Comparison of ENCODE assay signal across 6 cellular contexts in genomic region chr5:14919106-14919505, GRCh38. TPM values are rescaled to one million over a fixed set of nuclear protein-coding genes. Genes with fewer than 3 reads are reported as not detected.
DNase-seq lines count a peak whose midpoint lies in the region; ATAC-seq, FAIRE-seq and TF ChIP-seq lines count a peak whose summit lies in the region.
"Not testable (repeated sequence)": the region's sequence is repeated elsewhere in the genome, so short reads cannot be mapped to it uniquely, and the experiment has no call there.

No MANE protein-coding gene starts in this region.

- not testable (repeated sequence) for H3K14ac ChIP-seq in IMR-90 (replicated peaks; ENCODE audit: low read depth, low read length)

- H2BK15ac ChIP-seq in IMR-90 (ENCODE audit: low read depth, low read length): peak overlapping the region; percentile 46; the same call in 1 of the 3 replicates

- intact Hi-C loops in IMR-90 (cut with micrococcal nuclease); K562 (cut with micrococcal nuclease): not testable (repeated sequence)

- not testable (repeated sequence) for BruUV-seq in IMR-90 (replicated peaks; lab: Mats Ljungman, UMichigan); K562 (replicated peaks; lab: Mats Ljungman, UMichigan)

- POLR2A ChIA-PET in HEK293 (lab: Yijun Ruan, JAX); IMR-90 (lab: Charles Lee; ENCODE audit: unreplicated experiment); K562 (lab: Yijun Ruan, JAX): not testable (repeated sequence)

- not testable (repeated sequence) for H3K27me3 Mint-ChIP-seq in activated T-cell treated with anti-CD3 and anti-CD28 coated beads, Interleukin-2, amount 50 U/mL, for 72 hours (ENCODE audit: low read depth); activated T-helper 17 cell treated with anti-CD3 and anti-CD28 coated beads, Interleukin-2, amount 50 U/mL, for 72 hours; activated naive CD4-positive, alpha-beta T cell treated with anti-CD3 and anti-CD28 coated beads, Interleukin-2, amount 50 U/mL, for 24 hours

- not testable (repeated sequence) for TF ChIP-seq RAD21 in IMR-90 (IDR thresholded peaks at IDR 0.05; ENCODE audit: low read length); K562 (CRISPR knock-in tag; conservative IDR thresholded peaks at IDR 0.05 in 1 of 2, IDR thresholded peaks at IDR 0.05 in 1 of 2)

- not testable (repeated sequence) for H3K4me3 ChIP-seq in HEK293 (ENCODE audit: low read depth, low read length); IMR-90 (ENCODE audit: insufficient read depth, low read depth, low read length); K562

- WGBS in IMR-90 (ENCODE audit: extremely low coverage in 2 of 2, insufficient read length in 1 of 2), 2 experiments: 100% methylated on average over 1 of the region's 2 CpGs; no CpG with 5 or more reads in 1 of the 2 experiments
- WGBS in K562 (ENCODE audit: insufficient coverage, low coverage, missing lambda C conversion rate): 0% methylated on average over 2 of the region's 2 CpGs

- FAIRE-seq in K562 (lab: Jason Lieb, UNC): not testable (repeated sequence)

- not testable (repeated sequence) for H3K56ac ChIP-seq in IMR-90 (ENCODE audit: extremely low read depth, insufficient read depth, low read length)

- not testable (repeated sequence) for H3K4me3 Mint-ChIP-seq in activated T-cell treated with anti-CD3 and anti-CD28 coated beads, Interleukin-2, amount 50 U/mL, for 72 hours; activated T-helper 17 cell treated with anti-CD3 and anti-CD28 coated beads, Interleukin-2, amount 50 U/mL, for 72 hours; activated naive CD4-positive, alpha-beta T cell treated with anti-CD3 and anti-CD28 coated beads, Interleukin-2, amount 50 U/mL, for 24 hours

- not testable (repeated sequence) for H3K18ac ChIP-seq in IMR-90 (ENCODE audit: low read depth, low read length)

- not testable (repeated sequence) for TF ChIP-seq CTCF in HEK293 (tag by site-specific recombination; IDR thresholded peaks at IDR 0.05); IMR-90 (conservative IDR thresholded peaks at IDR 0.05; ENCODE audit: low read depth, low read length); K562 (IDR thresholded peaks at IDR 0.05 in 2 of 3, conservative IDR thresholded peaks at IDR 0.05 in 1 of 3; ENCODE audit: insufficient read depth in 2 of 3, low read depth in 1 of 3, low read length in 3 of 3)

- H4K8ac ChIP-seq in IMR-90 (ENCODE audit: low read depth in 2 of 2, low read length in 2 of 2): not testable (repeated sequence)

- H2AK9ac ChIP-seq in IMR-90 (replicated peaks; ENCODE audit: low read depth, low read length, poor library complexity): not testable (repeated sequence)

- not testable (repeated sequence) for H3K4me2 ChIP-seq in IMR-90 (ENCODE audit: low read depth, low read length); K562 (ENCODE audit: insufficient read depth, low read length)

- H3K79me1 ChIP-seq in IMR-90 (ENCODE audit: low read depth in 1 of 2, low read length in 2 of 2): not testable (repeated sequence)

- H2BK20ac ChIP-seq in IMR-90 (ENCODE audit: low read depth, low read length): 0 out of 2 replicates have a peak overlapping the region, but pooled peaks have one; percentile 33

- not testable (repeated sequence) for H3K4ac ChIP-seq in IMR-90 (ENCODE audit: low read depth, low read length)

- H3K36me3 ChIP-seq in HEK293 (ENCODE audit: control insufficient read depth in 2 of 2, insufficient read depth in 1 of 2, low read length in 2 of 2); IMR-90 (ENCODE audit: control insufficient read depth, insufficient read depth, low read length); K562 (ENCODE audit: control insufficient read depth, insufficient read depth, low read length): not testable (repeated sequence)

- not testable (repeated sequence) for TF ChIP-seq EP300 in K562 (IDR thresholded peaks at IDR 0.05; ENCODE audit: low read length)

- dilution Hi-C loops in IMR-90 (cut with HindIII; ENCODE audit: low sequenced_read_pairs, unreplicated experiment): not testable (repeated sequence)

- DNase-seq in IMR-90; activated T-cell treated with anti-CD3 and anti-CD28 coated beads, Interleukin-2, amount 50 U/mL, for 72 hours; K562 (ENCODE audit: extremely low read depth in 1 of 4, low spot score in 3 of 4): not testable (repeated sequence)

- H2BK120ac ChIP-seq in IMR-90 (ENCODE audit: low read depth, low read length): not testable (repeated sequence)

- in situ Hi-C loops in IMR-90 (cut with MboI; ENCODE audit: low sequenced_read_pairs); K562 (cut with MboI): not testable (repeated sequence)

- not testable (repeated sequence) for H2AK5ac ChIP-seq in IMR-90 (ENCODE audit: low read depth, low read length)

- not testable (repeated sequence) for H3K9me3 ChIP-seq in HEK293 (ENCODE audit: control insufficient read depth, insufficient read depth, low read depth, low read length); IMR-90 (ENCODE audit: control insufficient read depth, insufficient read depth, low read length); K562 (replicated peaks; ENCODE audit: control insufficient read depth, insufficient read depth, low read depth, low read length)

- not testable (repeated sequence) for H3K27ac ChIP-seq in HEK293 (ENCODE audit: extremely low read depth, low read depth, low read length); IMR-90 (ENCODE audit: insufficient read depth, low read length); K562 (ENCODE audit: extremely low read depth, low read depth, low read length)

- not testable (repeated sequence) for ATAC-seq in IMR-90 (ENCODE audit: low read depth); activated T-cell treated with anti-CD3 and anti-CD28 coated beads, Interleukin-2, amount 50 U/mL, for 72 hours (replicated peaks in 1 of 2); activated T-helper 17 cell treated with anti-CD3 and anti-CD28 coated beads, Interleukin-2, amount 50 U/mL, for 72 hours (replicated peaks); K562

- H3K79me2 ChIP-seq in K562 (ENCODE audit: control insufficient read depth, insufficient read depth, low read length): not testable (repeated sequence)

- not testable (repeated sequence) for H3K23ac ChIP-seq in IMR-90 (ENCODE audit: low read depth, low read length)

- not testable (repeated sequence) for H3K36me3 Mint-ChIP-seq in activated T-cell treated with anti-CD3 and anti-CD28 coated beads, Interleukin-2, amount 50 U/mL, for 72 hours (ENCODE audit: insufficient read depth in 2 of 2); activated T-helper 17 cell treated with anti-CD3 and anti-CD28 coated beads, Interleukin-2, amount 50 U/mL, for 72 hours (ENCODE audit: low read depth); activated naive CD4-positive, alpha-beta T cell treated with anti-CD3 and anti-CD28 coated beads, Interleukin-2, amount 50 U/mL, for 24 hours

- H2BK5ac ChIP-seq in IMR-90 (ENCODE audit: low read depth, low read length, poor library complexity, severe bottlenecking): not testable (repeated sequence)

- H3K4me1 ChIP-seq in HEK293 (ENCODE audit: control insufficient read depth, insufficient read depth, low read length); K562 (replicated peaks in 1 of 2; ENCODE audit: control insufficient read depth in 2 of 2, insufficient read depth in 2 of 2, low read length in 2 of 2): not testable (repeated sequence)
- peaks cover 15% of the 10 kb centered on the region for H3K4me1 ChIP-seq in IMR-90 (ENCODE audit: control insufficient read depth, insufficient read depth, low read length)

- H3K9me3 Mint-ChIP-seq in activated T-cell treated with anti-CD3 and anti-CD28 coated beads, Interleukin-2, amount 50 U/mL, for 72 hours; activated T-helper 17 cell treated with anti-CD3 and anti-CD28 coated beads, Interleukin-2, amount 50 U/mL, for 72 hours; activated naive CD4-positive, alpha-beta T cell treated with anti-CD3 and anti-CD28 coated beads, Interleukin-2, amount 50 U/mL, for 24 hours: not testable (repeated sequence)

- not testable (repeated sequence) for H3K27me3 ChIP-seq in IMR-90 (ENCODE audit: control insufficient read depth, insufficient read depth, low read length); K562 (ENCODE audit: control insufficient read depth in 2 of 2, insufficient read depth in 2 of 2, low read length in 2 of 2)

- not testable (repeated sequence) for H3K9me1 ChIP-seq in IMR-90 (ENCODE audit: insufficient read depth, low read length); K562 (ENCODE audit: control insufficient read depth, insufficient read depth, low read length)

- not testable (repeated sequence) for H4K20me1 ChIP-seq in IMR-90 (ENCODE audit: insufficient read depth, low read length); K562 (replicated peaks; ENCODE audit: control insufficient read depth, insufficient read depth, low read length)

- not testable (repeated sequence) for H4K5ac ChIP-seq in IMR-90 (ENCODE audit: low read depth, low read length)

- H2AFZ ChIP-seq in IMR-90 (replicated peaks; ENCODE audit: low read length, poor library complexity); K562 (ENCODE audit: low read depth, low read length): not testable (repeated sequence)

- peak overlapping the region; percentile 61 for H3K27ac Mint-ChIP-seq in activated T-cell treated with anti-CD3 and anti-CD28 coated beads, Interleukin-2, amount 50 U/mL, for 72 hours
- H3K27ac Mint-ChIP-seq in activated T-helper 17 cell treated with anti-CD3 and anti-CD28 coated beads, Interleukin-2, amount 50 U/mL, for 72 hours: peak overlapping the region; percentile 90
- peak overlapping the region; percentile 38 for H3K27ac Mint-ChIP-seq in activated naive CD4-positive, alpha-beta T cell treated with anti-CD3 and anti-CD28 coated beads, Interleukin-2, amount 50 U/mL, for 24 hours

- not testable (repeated sequence) for TF ChIP-seq POLR2A in IMR-90 (IDR thresholded peaks at IDR 0.05; ENCODE audit: low read depth, low read length); K562 (conservative IDR thresholded peaks at IDR 0.05)

- peaks cover 41% of the 10 kb centered on the region for H3K4me1 Mint-ChIP-seq in activated T-cell treated with anti-CD3 and anti-CD28 coated beads, Interleukin-2, amount 50 U/mL, for 72 hours (ENCODE audit: low read depth)
- peaks cover 25% of the 10 kb centered on the region for H3K4me1 Mint-ChIP-seq in activated T-helper 17 cell treated with anti-CD3 and anti-CD28 coated beads, Interleukin-2, amount 50 U/mL, for 72 hours
- H3K4me1 Mint-ChIP-seq in activated naive CD4-positive, alpha-beta T cell treated with anti-CD3 and anti-CD28 coated beads, Interleukin-2, amount 50 U/mL, for 24 hours: peaks cover 58% of the 10 kb centered on the region

- H4K91ac ChIP-seq in IMR-90 (ENCODE audit: insufficient read depth, low read depth, low read length): not testable (repeated sequence)

- not testable (repeated sequence) for H3K9ac ChIP-seq in IMR-90 (ENCODE audit: low read depth, low read length); K562 (ENCODE audit: insufficient read depth in 1 of 2, low read depth in 2 of 2, low read length in 2 of 2)

- CTCF ChIA-PET in HEK293 (lab: Yijun Ruan, JAX): interaction anchor here (1.0 kb wide), 1 partner anchor 190 kb away, joined by 3 read pairs; no protein-coding TSS in a partner anchor
- CTCF ChIA-PET in IMR-90 (lab: Yijun Ruan, JAX); K562 (lab: Yijun Ruan, JAX; ENCODE audit: low intra/inter-chr PET ratio): not testable (repeated sequence)

RNA-seq across cellular contexts. Expression of gene ANKH, which starts 47.5 kb away (rescaled TPM):
- 5.2 and 5.6 TPM in 2 replicates for total RNA-seq in IMR-90 (2012; rRNA removed)
- 15.4 and 17.2 TPM in 2 replicates for polyA plus RNA-seq in IMR-90 (2012; rRNA removed)
- 11.0 and 13.8 TPM in 2 replicates for polyA plus RNA-seq in IMR-90 (2012; cell fraction: cytosol; rRNA removed)
- polyA plus RNA-seq in IMR-90 (2012; cell fraction: nucleus; rRNA removed; ENCODE audit: low replicate concordance): 8.9 TPM in 2 replicates
- 100 to 1,000 TPM in 1 of 2 donors, 10 to 100 TPM in 1; 86.3 to 103 TPM for total RNA-seq in activated T-cell treated with anti-CD3 and anti-CD28 coated beads, Interleukin-2, amount 50 U/mL, for 72 hours
- total RNA-seq in activated T-helper 17 cell treated with anti-CD3 and anti-CD28 coated beads, Interleukin-2, amount 50 U/mL, for 72 hours: 100 to 1,000 TPM; 101 to 193 TPM
- 15.5 and 25.4 TPM in 2 replicates for total RNA-seq in K562 (2011; cell fraction: chromatin; rRNA removed; ENCODE audit: low replicate concordance)
- total RNA-seq in K562 (2011; cell fraction: nucleolus; rRNA removed): 13.8 and 14.9 TPM in 2 replicates
- 20.8 and 36.6 TPM in 2 replicates for total RNA-seq in K562 (2011; cell fraction: nucleoplasm; rRNA removed)
- total RNA-seq in K562 (2014; rRNA removed): 1.3 and 3.1 TPM in 2 replicates
- total RNA-seq in K562 (2014; rRNA removed; fragmentation: Illumina TruSeq; extraction: Trizol): 4.4 and 4.5 TPM in 2 replicates
- 2.8 and 3.2 TPM in 2 replicates for total RNA-seq in K562 (2015; rRNA removed; fragmentation: Illumina TruSeq; extraction: Trizol)
- 12.2 and 13.4 TPM in 2 replicates for total RNA-seq in K562 (2021)
- 8.8 and 9.2 TPM in 2 replicates for polyA plus RNA-seq in K562 (2011; rRNA removed)
- polyA plus RNA-seq in K562 (2011; cell fraction: cytosol; rRNA removed): 8.2 and 8.9 TPM in 2 replicates
- 6.1 and 6.8 TPM in 2 replicates for polyA plus RNA-seq in K562 (2011; cell fraction: nucleus; rRNA removed)
- 6.7 and 8.7 TPM in 2 replicates for polyA plus RNA-seq in K562 (2012)
- polyA plus RNA-seq in K562 (2014; fragmentation: Illumina TruSeq; extraction: Trizol): 5.9 and 9.9 TPM in 2 replicates
- under 1 TPM; 0.79 to 0.99 TPM for polyA plus RNA-seq in K562 (2014; fragmentation: Nextera tagmentation; extraction: Ambion mirVana)
- 7.2 and 8.5 TPM in 2 replicates for polyA plus RNA-seq in K562 (2014; rRNA removed)
- polyA minus RNA-seq in K562 (2011; rRNA and poly(A)+ RNA removed): 7.1 and 7.9 TPM in 2 replicates
- polyA minus RNA-seq in K562 (2011; cell fraction: cytosol; rRNA and poly(A)+ RNA removed): 5.2 and 7.8 TPM in 2 replicates
- polyA minus RNA-seq in K562 (2011; cell fraction: nucleus; rRNA and poly(A)+ RNA removed): 8.1 and 9.0 TPM in 2 replicates

Comparison
In these comparisons a context has a peak if more than half of its experiments do, and no peak if none do; other contexts are left out.
1. H3K27ac Mint-ChIP-seq: peak in every context shown above with its lines; median percentile 90 in activated T-helper 17 cell treated with anti-CD3 and anti-CD28 coated beads, Interleukin-2, amount 50 U/mL, for 72 hours; 61 in activated T-cell treated with anti-CD3 and anti-CD28 coated beads, Interleukin-2, amount 50 U/mL, for 72 hours; 38 in activated naive CD4-positive, alpha-beta T cell treated with anti-CD3 and anti-CD28 coated beads, Interleukin-2, amount 50 U/mL, for 24 hours.